In the genomic region with DNA sequence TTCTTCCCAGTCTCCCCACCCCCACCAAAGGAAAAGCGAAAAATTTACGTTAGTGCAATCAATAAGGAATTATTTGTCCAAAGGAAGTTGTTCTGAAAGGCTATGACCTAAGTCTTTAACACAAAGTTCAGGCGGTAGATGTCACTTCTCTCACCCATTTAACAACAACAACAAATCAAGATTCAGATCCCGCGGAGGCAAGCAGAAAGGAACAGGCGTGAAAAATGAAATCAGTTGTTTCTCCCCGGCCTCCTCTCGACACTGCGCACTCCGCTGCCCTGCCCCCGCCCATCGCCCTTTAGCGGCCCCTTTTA, we compare ENCODE assay signal across 8 cellular contexts. TPM values are rescaled to one million over a fixed set of nuclear protein-coding genes. Genes with fewer than 3 reads are reported as not detected.
DNase-seq lines count a peak whose midpoint lies in the region; ATAC-seq and TF ChIP-seq lines count a peak whose summit lies in the region.

No MANE protein-coding gene starts in this region.

- no peak overlapping the region for H4K5ac ChIP-seq in H9 (ENCODE audit: insufficient read length, low read depth, low read length)

- H4K91ac ChIP-seq in H9 (ENCODE audit: insufficient read length, low read depth, low read length): no peak overlapping the region

- no peak overlapping the region for H2BK120ac ChIP-seq in H9 (ENCODE audit: low read depth, low read length, poor library complexity, severe bottlenecking)

- peak overlapping the region; percentile 51 for H3K9ac ChIP-seq in H9 (ENCODE audit: extremely low read depth, insufficient read length, low read length)

- peaks cover 5% of the 10 kb centered on the region for H3K4me1 ChIP-seq in CD4-positive, alpha-beta memory T cell (ENCODE audit: insufficient read depth, low read length)
- H3K4me1 ChIP-seq in H9 (ENCODE audit: insufficient read depth, low read length) (no peaks in the 10 kb centered on the region), right cardiac atrium (ENCODE audit: control insufficient read depth, insufficient read depth, low read length) (peaks cover 2% of the 10 kb centered on the region)

- intact Hi-C loops in CD4-positive, alpha-beta memory T cell (cut with micrococcal nuclease): no loop called here
- intact Hi-C loops in activated T-helper 1 cell treated with anti-CD3 and anti-CD28 coated beads, Interleukin-12 subunit alpha, Interleukin-12 subunit beta, Interleukin-2, Interleukin-4 antibody, amounts not matched to agents 30 ng/mL and 10 ng/mL and 1 ng/mL, durations not matched to agents 14 hours and 24 hours and 36 hours (cut with micrococcal nuclease): loop anchor here (2.0 kb wide), 1 partner anchor 187 kb away; no protein-coding TSS in a partner anchor
- intact Hi-C loops in right cardiac atrium (cut with DNase I): no loop called here

- no peak overlapping the region for H2AK5ac ChIP-seq in H9 (ENCODE audit: insufficient read length, low read length)

- ATAC-seq in right cardiac atrium: no peak

- H3K36me3 ChIP-seq in CD4-positive, alpha-beta memory T cell (ENCODE audit: insufficient read depth, low read length): no peaks in the 10 kb centered on the region

- peaks cover 10 to 19% (median 11%) of the 10 kb centered on the region in 4 donors for H3K4me1 Mint-ChIP-seq in CD4-positive, alpha-beta memory T cell
- peaks cover 30 to 38% of the 10 kb centered on the region in 2 experiments for H3K4me1 Mint-ChIP-seq in H9
- peaks cover 13% of the 10 kb centered on the region for H3K4me1 Mint-ChIP-seq in activated T-helper 1 cell treated with anti-CD3 and anti-CD28 coated beads, Interleukin-12 subunit alpha, Interleukin-12 subunit beta, Interleukin-2, Interleukin-4 antibody, amounts not matched to agents 30 ng/mL and 10 ng/mL and 1 ng/mL, durations not matched to agents 14 hours and 24 hours and 36 hours (ENCODE audit: low read depth)

- TF ChIP-seq CTCF in H9 (conservative IDR thresholded peaks at IDR 0.05): no peak

- H3K23ac ChIP-seq in H9 (ENCODE audit: insufficient read length, low read depth, low read length): no peak overlapping the region

- H3K9me3 ChIP-seq in CD4-positive, alpha-beta memory T cell (ENCODE audit: control insufficient read depth in 1 of 2, low read length in 2 of 2): no peaks in the 10 kb centered on the region
- H3K9me3 ChIP-seq in H9 (ENCODE audit: control insufficient read depth, low read depth, low read length): no peaks in the 10 kb centered on the region
- no peaks in the 10 kb centered on the region for H3K9me3 ChIP-seq in right cardiac atrium (ENCODE audit: control insufficient read depth, low read length)

- POLR2A ChIA-PET in CD4-positive, alpha-beta memory T cell (lab: Charles Lee; ENCODE audit: partially characterized antibody): no interaction called here

- H2BK15ac ChIP-seq in H9 (ENCODE audit: low read depth, low read length): no peak overlapping the region

- H3K27me3 ChIP-seq in CD4-positive, alpha-beta memory T cell (ENCODE audit: insufficient read depth, low read length): peaks cover 23% of the 10 kb centered on the region
- H3K27me3 ChIP-seq in H9 (ENCODE audit: insufficient read depth, low read length): no peaks in the 10 kb centered on the region
- H3K27me3 ChIP-seq in right cardiac atrium (ENCODE audit: control insufficient read depth, insufficient read depth): no peaks in the 10 kb centered on the region

- H3K4me2 ChIP-seq in H9 (ENCODE audit: insufficient read depth, insufficient read length, low read length): peak overlapping the region; percentile 56

- no peak overlapping the region for H2BK20ac ChIP-seq in H9 (ENCODE audit: low read depth, low read length, poor library complexity, severe bottlenecking)

- H3K27me3 Mint-ChIP-seq in CD4-positive, alpha-beta memory T cell: peaks cover 44 to 51% of the 10 kb centered on the region in 2 donors
- H3K27me3 Mint-ChIP-seq in H9 (ENCODE audit: low read depth): peaks cover 17% of the 10 kb centered on the region
- H3K27me3 Mint-ChIP-seq in activated T-helper 1 cell treated with anti-CD3 and anti-CD28 coated beads, Interleukin-12 subunit alpha, Interleukin-12 subunit beta, Interleukin-2, Interleukin-4 antibody, amounts not matched to agents 30 ng/mL and 10 ng/mL and 1 ng/mL, durations not matched to agents 14 hours and 24 hours and 36 hours (ENCODE audit: insufficient read depth): peaks cover 56% of the 10 kb centered on the region

- H3K79me2 ChIP-seq in H9 (ENCODE audit: insufficient read depth, low read length): 0 out of 2 replicates have a peak, but pooled peaks cover 2% of the 10 kb centered on the region

- no peak overlapping the region for H3K56ac ChIP-seq in H9 (ENCODE audit: insufficient read length, low read depth, low read length)

- H4K8ac ChIP-seq in H9 (replicated peaks; ENCODE audit: insufficient read length, low read depth, low read length): no peak overlapping the region

- H3K4me3 Mint-ChIP-seq in CD4-positive, alpha-beta memory T cell: peak overlapping the region; percentile 78 to 89 (median 84)
- H3K4me3 Mint-ChIP-seq in H9: peak overlapping the region; percentile 81 to 87
- peak overlapping the region; percentile 73 for H3K4me3 Mint-ChIP-seq in activated T-helper 1 cell treated with anti-CD3 and anti-CD28 coated beads, Interleukin-12 subunit alpha, Interleukin-12 subunit beta, Interleukin-2, Interleukin-4 antibody, amounts not matched to agents 30 ng/mL and 10 ng/mL and 1 ng/mL, durations not matched to agents 14 hours and 24 hours and 36 hours

- peaks cover 0 to 7% (median 1%) of the 10 kb centered on the region in 8 donors for H3K9me3 Mint-ChIP-seq in CD4-positive, alpha-beta memory T cell
- no peaks in the 10 kb centered on the region for H3K9me3 Mint-ChIP-seq in H9
- H3K9me3 Mint-ChIP-seq in activated T-helper 1 cell treated with anti-CD3 and anti-CD28 coated beads, Interleukin-12 subunit alpha, Interleukin-12 subunit beta, Interleukin-2, Interleukin-4 antibody, amounts not matched to agents 30 ng/mL and 10 ng/mL and 1 ng/mL, durations not matched to agents 14 hours and 24 hours and 36 hours: no peaks in the 10 kb centered on the region

- CTCF ChIA-PET in CD4-positive, alpha-beta memory T cell (lab: Charles Lee; ENCODE audit: partially characterized antibody): no interaction called here

- peaks cover 10% of the 10 kb centered on the region for H3K23me2 ChIP-seq in H9 (ENCODE audit: insufficient read length, low read depth, low read length, poor library complexity, severe bottlenecking)

- no peaks in the 10 kb centered on the region for H4K20me1 ChIP-seq in H9 (ENCODE audit: control insufficient read depth, insufficient read depth, insufficient read length)

- H3K27ac ChIP-seq in CD4-positive, alpha-beta memory T cell (ENCODE audit: low read depth, low read length): no peak overlapping the region
- H3K27ac ChIP-seq in H9 (ENCODE audit: insufficient read length, low read depth, low read length) (no peak overlapping the region), right cardiac atrium (ENCODE audit: low read length) (peak overlapping the region; percentile 99)

- peaks cover 3% of the 10 kb centered on the region for H3K79me1 ChIP-seq in H9 (ENCODE audit: insufficient read depth, low read depth, low read length, poor library complexity, severe bottlenecking)

- DNase-seq in CD4-positive, alpha-beta memory T cell: no peak
- DNase-seq in H9 (no peak), right cardiac atrium (peak in 2 of 3 donors; percentile 82 to 89), ecto neural progenitor cell (ENCODE audit: low spot score) (no peak), cerebellar nuclear complex (lab: John Stamatoyannopoulos, UW) (no peak), SHP77 treated with DMSO at 0.1 percent for 48 hours (lab: John Stamatoyannopoulos, UW) (no peak)
- no peak for DNase-seq in activated T-helper 1 cell treated with anti-CD3 and anti-CD28 coated beads, Interleukin-12 subunit alpha, Interleukin-12 subunit beta, Interleukin-2, Interleukin-4 antibody, amounts not matched to agents 30 ng/mL and 10 ng/mL and 1 ng/mL, durations not matched to agents 14 hours and 24 hours and 36 hours (ENCODE audit: low spot score)
- peak; percentile 35 to 50 for DNase-seq in stimulated activated CD4-positive, alpha-beta T cell treated with anti-CD3 and anti-CD28 coated beads, Interleukin-2, amount 100 ng/mL, for 24 hours

- peak overlapping the region; percentile 88; the same call in 1 of the 2 replicates for H3K14ac ChIP-seq in H9 (ENCODE audit: insufficient read depth, low read length)

- H3K27ac Mint-ChIP-seq in CD4-positive, alpha-beta memory T cell: peak overlapping the region in 1 of 7 donors; percentile 24
- H3K27ac Mint-ChIP-seq in H9: no peak overlapping the region; a peak in 2 of 7 replicates
- H3K27ac Mint-ChIP-seq in activated T-helper 1 cell treated with anti-CD3 and anti-CD28 coated beads, Interleukin-12 subunit alpha, Interleukin-12 subunit beta, Interleukin-2, Interleukin-4 antibody, amounts not matched to agents 30 ng/mL and 10 ng/mL and 1 ng/mL, durations not matched to agents 14 hours and 24 hours and 36 hours: peak overlapping the region; percentile 29

- WGBS in H9 (ENCODE audit: extremely low coverage, insufficient read length, low lambda C conversion rate): no CpG with 5 or more reads among the region's 13 CpGs
- WGBS in right cardiac atrium: under 1% methylated on average over 13 of the region's 13 CpGs

- no peak overlapping the region for H2AFZ ChIP-seq in H9 (ENCODE audit: low read length)

- no peak overlapping the region for H2BK5ac ChIP-seq in H9 (ENCODE audit: insufficient read length, low read length)

- H3K4ac ChIP-seq in H9 (ENCODE audit: low read depth, low read length): no peak overlapping the region

- no peak overlapping the region for H3T11ph ChIP-seq in H9 (ENCODE audit: low read length)

- H3K18ac ChIP-seq in H9 (ENCODE audit: insufficient read length, low read depth, low read length): no peak overlapping the region

- H2BK12ac ChIP-seq in H9 (ENCODE audit: insufficient read length, low read depth, low read length): no peak overlapping the region

- H3K4me3 ChIP-seq in CD4-positive, alpha-beta memory T cell (ENCODE audit: low read length in 2 of 2): peak overlapping the region; percentile 17 to 38
- H3K4me3 ChIP-seq in right cardiac atrium (ENCODE audit: low read length): peak overlapping the region; percentile 99

- H3K36me3 Mint-ChIP-seq in CD4-positive, alpha-beta memory T cell: no peaks in the 10 kb centered on the region
- H3K36me3 Mint-ChIP-seq in H9 (ENCODE audit: insufficient read depth in 1 of 3, low read depth in 3 of 3): peaks cover 0 to 6% (median 5%) of the 10 kb centered on the region in 3 experiments; a peak in 2 of 7 replicates
- H3K36me3 Mint-ChIP-seq in activated T-helper 1 cell treated with anti-CD3 and anti-CD28 coated beads, Interleukin-12 subunit alpha, Interleukin-12 subunit beta, Interleukin-2, Interleukin-4 antibody, amounts not matched to agents 30 ng/mL and 10 ng/mL and 1 ng/mL, durations not matched to agents 14 hours and 24 hours and 36 hours (ENCODE audit: low read depth): peaks cover 6% of the 10 kb centered on the region

RNA-seq across cellular contexts. Expression of a gene that starts 1.4 kb away (rescaled TPM):
- total RNA-seq in CD4-positive, alpha-beta memory T cell: not detected
- under 1 TPM in 1 of 2 donors, not detected in 1; 0.60 TPM for polyA plus RNA-seq in CD4-positive, alpha-beta memory T cell
- total RNA-seq in H9 (2021) (13.4 and 14.2 TPM in 2 replicates), right cardiac atrium (10 to 100 TPM; 33.1 to 38.7 (median 37.4) TPM)
- total RNA-seq in activated T-helper 1 cell treated with anti-CD3 and anti-CD28 coated beads, Interleukin-12 subunit alpha, Interleukin-12 subunit beta, Interleukin-2, Interleukin-4 antibody, amounts not matched to agents 30 ng/mL and 10 ng/mL and 1 ng/mL, durations not matched to agents 14 hours and 24 hours and 36 hours: 0.12 and 0.93 TPM in 2 replicates
- polyA plus RNA-seq in right cardiac atrium: 9.6 TPM

Comparison
In these comparisons a context has a peak if more than half of its experiments do, and no peak if none do; other contexts are left out.
1. DNase-seq: peak in right cardiac atrium (2 of 3) and stimulated activated CD4-positive, alpha-beta T cell treated with anti-CD3 and anti-CD28 coated beads, Interleukin-2, amount 100 ng/mL, for 24 hours (2 of 2); none in CD4-positive, alpha-beta memory T cell (0 of 5), H9 (single experiment), activated T-helper 1 cell treated with anti-CD3 and anti-CD28 coated beads, Interleukin-12 subunit alpha, Interleukin-12 subunit beta, Interleukin-2, Interleukin-4 antibody, amounts not matched to agents 30 ng/mL and 10 ng/mL and 1 ng/mL, durations not matched to agents 14 hours and 24 hours and 36 hours (single experiment), ecto neural progenitor cell (single experiment), cerebellar nuclear complex (0 of 2) and SHP77 treated with DMSO at 0.1 percent for 48 hours (single experiment).
2. Peak in every context shown above with its lines, with median percentiles within 50 percentile points of each other: H3K4me3 Mint-ChIP-seq.